10 cellular contexts compared by ENCODE assay signal in genomic region chr1:233114159-233114558, GRCh38.
DNase-seq lines count a peak whose midpoint lies in the region; FAIRE-seq and TF ChIP-seq lines count a peak whose summit lies in the region.
"Had no signal": no experiment of that assay in that cellular context is flagged by ENCODE, and none has a peak within 500 bp of the region (broad histone marks: within the 10 kb centered on the region; RNA-seq: fewer than 3 reads in every experiment).

No MANE protein-coding gene starts in this region.

- H4K5ac ChIP-seq in H9 (ENCODE audit: insufficient read length, low read depth, low read length), result peak overlapping the region; percentile 87

- WGBS in H9 (ENCODE audit: extremely low coverage, insufficient read length, low lambda C conversion rate), result no CpG with 5 or more reads among the region's 5 CpGs

- peak overlapping the region; percentile 0 for H2BK12ac ChIP-seq in H9 (ENCODE audit: insufficient read length, low read depth, low read length)

- peak overlapping the region; percentile 4 for H3K9ac ChIP-seq in H9 (ENCODE audit: extremely low read depth, insufficient read length, low read length)

- H3T11ph ChIP-seq in H9 (ENCODE audit: low read length), result peak overlapping the region; percentile 5

- H4K8ac ChIP-seq in H9 (replicated peaks; ENCODE audit: insufficient read length, low read depth, low read length), result no peak overlapping the region

- peaks cover 8 to 16% (median 15%) of the 10 kb centered on the region in 3 experiments; a peak in 6 of 7 replicates for H3K36me3 Mint-ChIP-seq in H9 (ENCODE audit: insufficient read depth in 1 of 3, low read depth in 3 of 3)
- H3K36me3 Mint-ChIP-seq in endothelial cell (ENCODE audit: low read depth, unreplicated experiment), result no peaks in the 10 kb centered on the region

- peak overlapping the region; percentile 4 for H3K23ac ChIP-seq in H9 (ENCODE audit: insufficient read length, low read depth, low read length)

- no peaks in the 10 kb centered on the region for H3K9me3 Mint-ChIP-seq in H9
- no peaks in the 10 kb centered on the region for H3K9me3 Mint-ChIP-seq in endothelial cell (ENCODE audit: unreplicated experiment)
- H3K9me3 Mint-ChIP-seq: memory B cell had no signal

- H2AK5ac ChIP-seq in H9 (ENCODE audit: insufficient read length, low read length), result peak overlapping the region; percentile 43

- no peaks in the 10 kb centered on the region for H3K23me2 ChIP-seq in H9 (ENCODE audit: insufficient read length, low read depth, low read length, poor library complexity, severe bottlenecking)

- peak overlapping the region; percentile 79 to 100 (median 94) for H3K27ac Mint-ChIP-seq in H9
- H3K27ac Mint-ChIP-seq in endothelial cell (ENCODE audit: unreplicated experiment), result peak overlapping the region; percentile 100
- H3K27ac Mint-ChIP-seq: memory B cell had no signal

- H2BK120ac ChIP-seq in H9 (ENCODE audit: low read depth, low read length, poor library complexity, severe bottlenecking), result no peak overlapping the region

- peak overlapping the region in 1 of 2 experiments; percentile 9; a peak in 2 of 5 replicates for H3K4me3 Mint-ChIP-seq in H9
- H3K4me3 Mint-ChIP-seq in endothelial cell (ENCODE audit: unreplicated experiment), result no peak overlapping the region
- H3K4me3 Mint-ChIP-seq: memory B cell had no signal

- no peaks in the 10 kb centered on the region for H4K20me1 ChIP-seq in H9 (ENCODE audit: control insufficient read depth, insufficient read depth, insufficient read length)

- FAIRE-seq in GM12892 (lab: Jason Lieb, UNC), result no peak
- FAIRE-seq: colon had no signal

- no peak overlapping the region for H3K56ac ChIP-seq in H9 (ENCODE audit: insufficient read length, low read depth, low read length)

- no peaks in the 10 kb centered on the region for H3K9me3 ChIP-seq in H9 (ENCODE audit: control insufficient read depth, low read depth, low read length)
- H3K9me3 ChIP-seq in neutrophil, result no peaks in the 10 kb centered on the region

- no peaks in the 10 kb centered on the region for H3K27me3 ChIP-seq in H9 (ENCODE audit: insufficient read depth, low read length)
- H3K27me3 ChIP-seq in neutrophil, result no peaks in the 10 kb centered on the region

- peak overlapping the region; percentile 98 for H3K27ac ChIP-seq in H9 (ENCODE audit: insufficient read length, low read depth, low read length)
- peak overlapping the region; percentile 91 for H3K27ac ChIP-seq in neutrophil
- peak overlapping the region in 1 of 2 donors; percentile 24 for H3K27ac ChIP-seq in coronary artery

- TF ChIP-seq CTCF in H9 (conservative IDR thresholded peaks at IDR 0.05), result no peak
- no peak for TF ChIP-seq CTCF in endothelial cell (IDR thresholded peaks at IDR 0.05; ENCODE audit: unreplicated experiment)
- TF ChIP-seq CTCF in neutrophil (IDR thresholded peaks at IDR 0.05), result no peak
- TF ChIP-seq CTCF in coronary artery (IDR thresholded peaks at IDR 0.05), result no peak

- H3K4me2 ChIP-seq in H9 (ENCODE audit: insufficient read depth, insufficient read length, low read length), result peak overlapping the region; percentile 37

- H3K18ac ChIP-seq in H9 (ENCODE audit: insufficient read length, low read depth, low read length), result peak overlapping the region; percentile 28

- H2AFZ ChIP-seq in H9 (ENCODE audit: low read length), result no peak overlapping the region

- H3K4ac ChIP-seq in H9 (ENCODE audit: low read depth, low read length), result no peak overlapping the region

- no peaks in the 10 kb centered on the region for H3K27me3 Mint-ChIP-seq in H9 (ENCODE audit: low read depth)
- H3K27me3 Mint-ChIP-seq in endothelial cell (ENCODE audit: unreplicated experiment), result no peaks in the 10 kb centered on the region
- H3K27me3 Mint-ChIP-seq: memory B cell had no signal

- H3K4me3 ChIP-seq in neutrophil (ENCODE audit: low read depth in 1 of 2, low read length in 1 of 2) (no peak overlapping the region), coronary artery (no peak overlapping the region)

- no peak for TF ChIP-seq POLR2A in GM12892 (IDR thresholded peaks at IDR 0.05; ENCODE audit: low read depth, low read length)

- H2BK15ac ChIP-seq in H9 (ENCODE audit: low read depth, low read length), result no peak overlapping the region

- no peaks in the 10 kb centered on the region for H3K36me3 ChIP-seq in neutrophil

- no peak overlapping the region for H4K91ac ChIP-seq in H9 (ENCODE audit: insufficient read length, low read depth, low read length)

- 0 out of 2 replicates have a peak overlapping the region, but pooled peaks have one; percentile 16 for H3K14ac ChIP-seq in H9 (ENCODE audit: insufficient read depth, low read length)

- no peaks in the 10 kb centered on the region for H3K79me2 ChIP-seq in H9 (ENCODE audit: insufficient read depth, low read length)

- H2BK5ac ChIP-seq in H9 (ENCODE audit: insufficient read length, low read length), result peak overlapping the region; percentile 21

- DNase-seq in H9 (peak; percentile 37), NOMO-1 treated with DMSO at 0.1 percent for 48 hours (lab: John Stamatoyannopoulos, UW; ENCODE audit: unreplicated experiment) (peak; percentile 21), endothelial cell (ENCODE audit: low spot score) (no peak), GM12892 (ENCODE audit: insufficient read length) (no peak), DMS 273 treated with DMSO at 0.1 percent for 48 hours (lab: John Stamatoyannopoulos, UW) (no peak), coronary artery (ENCODE audit: low spot score) (no peak), mesenteric fat pad (ENCODE audit: low spot score) (no peak)

- peaks cover 15% of the 10 kb centered on the region; the same call in 1 of the 2 replicates for H3K4me1 ChIP-seq in H9 (ENCODE audit: insufficient read depth, low read length)
- peaks cover 39 to 42% of the 10 kb centered on the region in 2 experiments for H3K4me1 ChIP-seq in neutrophil (ENCODE audit: control insufficient read depth in 1 of 2, insufficient read depth in 1 of 2, low read depth in 1 of 2, low read length in 1 of 2)

- peak overlapping the region; percentile 29 for H2BK20ac ChIP-seq in H9 (ENCODE audit: low read depth, low read length, poor library complexity, severe bottlenecking)

- H3K4me1 Mint-ChIP-seq in H9 (peaks cover 37 to 45% of the 10 kb centered on the region in 2 experiments), endothelial cell (ENCODE audit: unreplicated experiment) (peaks cover 41% of the 10 kb centered on the region)

- no peaks in the 10 kb centered on the region for H3K79me1 ChIP-seq in H9 (ENCODE audit: insufficient read depth, low read depth, low read length, poor library complexity, severe bottlenecking)

Comparison
In these comparisons a context has a peak if more than half of its experiments do, and no peak if none do; other contexts are left out.
1. DNase-seq: peak in H9 (single experiment) and NOMO-1 treated with DMSO at 0.1 percent for 48 hours (single experiment); none in endothelial cell (single experiment), GM12892 (single experiment), DMS 273 treated with DMSO at 0.1 percent for 48 hours (single experiment), coronary artery (single experiment) and mesenteric fat pad (single experiment).